In genomic region chr1:244068563-244068962, GRCh38 we compare ENCODE assay signal across 17 cellular contexts. TPM values are rescaled to one million over a fixed set of nuclear protein-coding genes. Genes with fewer than 3 reads are reported as not detected.
DNase-seq lines count a peak whose midpoint lies in the region; ATAC-seq and TF ChIP-seq lines count a peak whose summit lies in the region.
"Had no signal": no experiment of that assay in that cellular context is flagged by ENCODE, and none has a peak within 500 bp of the region (broad histone marks: within the 10 kb centered on the region; RNA-seq: fewer than 3 reads in every experiment).

No MANE protein-coding gene starts in this region.

- H3K79me2 ChIP-seq in Karpas-422 (ENCODE audit: low read length) = no peaks in the 10 kb centered on the region

- no peak overlapping the region for H2AFZ ChIP-seq in Karpas-422 (ENCODE audit: low read length)

- no peak for DNase-seq in activated naive CD8-positive, alpha-beta T cell treated with anti-CD3 and anti-CD28 coated beads for 36 hours
- no peak for DNase-seq in activated naive CD8-positive, alpha-beta T cell treated with anti-CD3 and anti-CD28 coated beads, Interleukin-2, amount 50 U/mL, for 24 hours
- DNase-seq in left kidney (ENCODE audit: low read depth, low spot score) (peak; percentile 35), BE2C (no peak), Karpas-422 (no peak)
- DNase-seq: DMS153, NCI-H1092, NCI-H1436 treated with DMSO at 0.1 percent for 48 hours, NCI-H2029, NCI-H345, NCI-H526, PC-3 had no signal

- H3K27ac ChIP-seq in Karpas-422 (ENCODE audit: low read length) = no peak overlapping the region
- H3K27ac ChIP-seq: KMS-11 had no signal

- H3K4me3 Mint-ChIP-seq in activated naive CD8-positive, alpha-beta T cell treated with anti-CD3 and anti-CD28 coated beads for 36 hours = no peak overlapping the region
- no peak overlapping the region for H3K4me3 Mint-ChIP-seq in activated naive CD8-positive, alpha-beta T cell treated with anti-CD3 and anti-CD28 coated beads, Interleukin-2, amount 50 U/mL, for 24 hours
- H3K4me3 Mint-ChIP-seq: CD14-positive monocyte had no signal

- no peaks in the 10 kb centered on the region for H3K9me3 Mint-ChIP-seq in activated naive CD8-positive, alpha-beta T cell treated with anti-CD3 and anti-CD28 coated beads for 36 hours
- no peaks in the 10 kb centered on the region for H3K9me3 Mint-ChIP-seq in activated naive CD8-positive, alpha-beta T cell treated with anti-CD3 and anti-CD28 coated beads, Interleukin-2, amount 50 U/mL, for 24 hours

- no peaks in the 10 kb centered on the region for H3K27me3 ChIP-seq in BE2C
- no peaks in the 10 kb centered on the region for H3K27me3 ChIP-seq in Karpas-422 (ENCODE audit: low read length)

- H3K9ac ChIP-seq in Karpas-422 (ENCODE audit: low read length) = no peak overlapping the region
- H3K9ac ChIP-seq: KMS-11 had no signal

- H3K36me3 ChIP-seq in BE2C (no peaks in the 10 kb centered on the region), Karpas-422 (ENCODE audit: insufficient read depth, low read length) (no peaks in the 10 kb centered on the region)

- H3K9me3 ChIP-seq in BE2C = no peaks in the 10 kb centered on the region
- no peaks in the 10 kb centered on the region for H3K9me3 ChIP-seq in Karpas-422 (ENCODE audit: low read length)

- ATAC-seq in activated naive CD8-positive, alpha-beta T cell treated with anti-CD3 and anti-CD28 coated beads, Interleukin-2, amount 50 U/mL, for 24 hours = no peak
- no peak for ATAC-seq in GM18868 (IDR thresholded peaks at IDR 0.05; ENCODE audit: unreplicated experiment)
- ATAC-seq: GM12878, PC-3 had no signal

- H3K4me1 Mint-ChIP-seq in activated naive CD8-positive, alpha-beta T cell treated with anti-CD3 and anti-CD28 coated beads for 36 hours = peaks cover 15% of the 10 kb centered on the region
- peaks cover 11% of the 10 kb centered on the region for H3K4me1 Mint-ChIP-seq in activated naive CD8-positive, alpha-beta T cell treated with anti-CD3 and anti-CD28 coated beads, Interleukin-2, amount 50 U/mL, for 24 hours

- H3K4me2 ChIP-seq in Karpas-422 (ENCODE audit: low read depth, low read length, poor library complexity, severe bottlenecking) = no peak overlapping the region
- H3K4me2 ChIP-seq: KMS-11 had no signal

- H4K20me1 ChIP-seq in Karpas-422 (ENCODE audit: insufficient read depth, low read depth, low read length) = no peaks in the 10 kb centered on the region

- no peaks in the 10 kb centered on the region for H3K36me3 Mint-ChIP-seq in activated naive CD8-positive, alpha-beta T cell treated with anti-CD3 and anti-CD28 coated beads for 36 hours
- H3K36me3 Mint-ChIP-seq in activated naive CD8-positive, alpha-beta T cell treated with anti-CD3 and anti-CD28 coated beads, Interleukin-2, amount 50 U/mL, for 24 hours (ENCODE audit: low read depth) = no peaks in the 10 kb centered on the region
- H3K36me3 Mint-ChIP-seq: CD14-positive monocyte had no signal

- TF ChIP-seq CTCF in BE2C (IDR thresholded peaks at IDR 0.05; ENCODE audit: low read depth, low read length) = no peak

- peak overlapping the region; percentile 42 for H3K27ac Mint-ChIP-seq in activated naive CD8-positive, alpha-beta T cell treated with anti-CD3 and anti-CD28 coated beads for 36 hours
- no peak overlapping the region for H3K27ac Mint-ChIP-seq in activated naive CD8-positive, alpha-beta T cell treated with anti-CD3 and anti-CD28 coated beads, Interleukin-2, amount 50 U/mL, for 24 hours
- H3K27ac Mint-ChIP-seq: CD14-positive monocyte had no signal

- H3K4me1 ChIP-seq in BE2C (no peaks in the 10 kb centered on the region; the same call in 1 of the 2 replicates), Karpas-422 (ENCODE audit: low read length) (no peaks in the 10 kb centered on the region)

- H3K4me3 ChIP-seq in BE2C (ENCODE audit: low read depth, low read length) (no peak overlapping the region), Karpas-422 (ENCODE audit: low read length) (no peak overlapping the region)
- H3K4me3 ChIP-seq: GM12878 had no signal

- no peaks in the 10 kb centered on the region for H3K9me2 ChIP-seq in Karpas-422 (replicated peaks; ENCODE audit: insufficient read depth, low read length)

- H3K27me3 Mint-ChIP-seq in activated naive CD8-positive, alpha-beta T cell treated with anti-CD3 and anti-CD28 coated beads for 36 hours = no peaks in the 10 kb centered on the region
- no peaks in the 10 kb centered on the region for H3K27me3 Mint-ChIP-seq in activated naive CD8-positive, alpha-beta T cell treated with anti-CD3 and anti-CD28 coated beads, Interleukin-2, amount 50 U/mL, for 24 hours

TF ChIP-seq in PFSK-1, 5 proteins besides CTCF, POLR2A, EP300 and RAD21:
- TF ChIP-seq FOXP2 (optimal IDR thresholded peaks at IDR 0.05; ENCODE audit: borderline replicate concordance, extremely low read depth, extremely low read length, insufficient read depth) (no peak), REST (IDR thresholded peaks at IDR 0.05; ENCODE audit: insufficient read depth in 1 of 2, low read depth in 2 of 2, low read length in 2 of 2) (peak; percentile 28 to 86; a peak in 2 of 4 replicates), SIN3A (IDR thresholded peaks at IDR 0.05; ENCODE audit: borderline replicate concordance, insufficient read depth, low read length) (no peak), TAF1 (IDR thresholded peaks at IDR 0.05; ENCODE audit: borderline replicate concordance, insufficient read depth, low read length) (no peak)
TF ChIP-seq in PFSK-1: peak in this region for 1.

RNA-seq across cellular contexts. Expression of gene ZBTB18, which starts 17.5 kb away (rescaled TPM):
- total RNA-seq in activated naive CD8-positive, alpha-beta T cell treated with anti-CD3 and anti-CD28 coated beads for 36 hours = 1 to 10 TPM; 5.6 to 5.7 TPM
- 0.94 TPM for polyA plus RNA-seq in PFSK-1 (2012; ENCODE audit: insufficient read length, low read depth)
- 23.9 TPM for polyA plus RNA-seq in BE2C (2012; ENCODE audit: insufficient read depth, insufficient read length, low read depth)
- 6.6 and 9.5 TPM in 2 replicates for total RNA-seq in Karpas-422 (2014; rRNA removed; shearing (Covaris generic); ENCODE audit: low replicate concordance)
